Comparison of ENCODE assay signal across 8 cellular contexts in genomic region chr1:200628223-200628868, GRCh38. TPM values are rescaled to one million over a fixed set of nuclear protein-coding genes. Genes with fewer than 3 reads are reported as not detected.
DNase-seq lines count a peak whose midpoint lies in the region; ATAC-seq and FAIRE-seq lines count a peak whose summit lies in the region.

No MANE protein-coding gene starts in this region.

- no peaks in the 10 kb centered on the region for H3K4me1 ChIP-seq in small intestine (ENCODE audit: control insufficient read depth in 2 of 2, insufficient read depth in 1 of 2, low read depth in 1 of 2, low read length in 1 of 2)

- peaks cover 33% of the 10 kb centered on the region for H3K4me1 Mint-ChIP-seq in T-helper 1 cell treated with Interleukin-12 subunit alpha and Interleukin-12 subunit beta and Interleukin-4 antibody, amounts not matched to agents 30 μg/mL and 1 μg/mL, for 36 hours (ENCODE audit: low read depth)
- peaks cover 17 to 21% of the 10 kb centered on the region in 2 donors for H3K4me1 Mint-ChIP-seq in natural killer cell treated with Interleukin-12 subunit alpha and Interleukin-12 subunit beta and Interleukin-15 and Interleukin-18, amount 100 ng/mL, for 72 hours (ENCODE audit: low read depth in 2 of 2)

- no peaks in the 10 kb centered on the region for H3K36me3 ChIP-seq in small intestine (ENCODE audit: control insufficient read depth in 2 of 2, insufficient read depth in 2 of 2, low read length in 2 of 2)

- H3K27me3 ChIP-seq in small intestine (ENCODE audit: control insufficient read depth in 2 of 2, insufficient read depth in 2 of 2, low read length in 2 of 2): no peaks in the 10 kb centered on the region

- DNase-seq in natural killer cell treated with Interleukin-12 subunit alpha and Interleukin-12 subunit beta and Interleukin-15 and Interleukin-18, amount 100 ng/mL, for 72 hours (ENCODE audit: low spot score): no peak
- DNase-seq in hepatic stellate cell (ENCODE audit: low spot score): no peak
- DNase-seq in small intestine: no peak
- no peak for DNase-seq in NCI-H1417 (lab: John Stamatoyannopoulos, UW)
- no peak for DNase-seq in NCI-H524 (lab: John Stamatoyannopoulos, UW)

- no peak for FAIRE-seq in small intestine (lab: Jason Lieb, UNC)

- peak overlapping the region; percentile 59 for H3K4me3 Mint-ChIP-seq in T-helper 1 cell treated with Interleukin-12 subunit alpha and Interleukin-12 subunit beta and Interleukin-4 antibody, amounts not matched to agents 30 μg/mL and 1 μg/mL, for 36 hours
- peak overlapping the region; percentile 79 for H3K4me3 Mint-ChIP-seq in natural killer cell treated with Interleukin-12 subunit alpha and Interleukin-12 subunit beta and Interleukin-15 and Interleukin-18, amount 100 ng/mL, for 72 hours

- H3K27ac Mint-ChIP-seq in T-helper 1 cell treated with Interleukin-12 subunit alpha and Interleukin-12 subunit beta and Interleukin-4 antibody, amounts not matched to agents 30 μg/mL and 1 μg/mL, for 36 hours: peak overlapping the region; percentile 77
- H3K27ac Mint-ChIP-seq in natural killer cell treated with Interleukin-12 subunit alpha and Interleukin-12 subunit beta and Interleukin-15 and Interleukin-18, amount 100 ng/mL, for 72 hours: peak overlapping the region in 1 of 2 donors; percentile 61

- 59 to 67% (median 63%) methylated on average over 7 of the region's 7 CpGs for WGBS in small intestine, 3 donors

- no peaks in the 10 kb centered on the region for H3K27me3 Mint-ChIP-seq in T-helper 1 cell treated with Interleukin-12 subunit alpha and Interleukin-12 subunit beta and Interleukin-4 antibody, amounts not matched to agents 30 μg/mL and 1 μg/mL, for 36 hours (ENCODE audit: low read depth)
- peaks cover 0 to 5% of the 10 kb centered on the region in 2 donors for H3K27me3 Mint-ChIP-seq in natural killer cell treated with Interleukin-12 subunit alpha and Interleukin-12 subunit beta and Interleukin-15 and Interleukin-18, amount 100 ng/mL, for 72 hours

- H3K4me3 ChIP-seq in small intestine (ENCODE audit: low read depth in 1 of 2, low read length in 2 of 2): no peak overlapping the region

- H3K9me3 ChIP-seq in small intestine (ENCODE audit: control insufficient read depth, low read depth): no peaks in the 10 kb centered on the region

- H3K27ac ChIP-seq in small intestine (ENCODE audit: low read depth in 1 of 2, low read length in 1 of 2): no peak overlapping the region

- peak; percentile 75 for ATAC-seq in GM18907 (IDR thresholded peaks at IDR 0.05; ENCODE audit: unreplicated experiment)
- ATAC-seq in HG02885 (IDR thresholded peaks at IDR 0.05; ENCODE audit: poor library complexity, unreplicated experiment): peak; percentile 86
- peak; percentile 40 to 79 for ATAC-seq in natural killer cell treated with Interleukin-12 subunit alpha and Interleukin-12 subunit beta and Interleukin-15 and Interleukin-18, amount 100 ng/mL, for 72 hours

- H3K9me3 Mint-ChIP-seq in T-helper 1 cell treated with Interleukin-12 subunit alpha and Interleukin-12 subunit beta and Interleukin-4 antibody, amounts not matched to agents 30 μg/mL and 1 μg/mL, for 36 hours: no peaks in the 10 kb centered on the region
- H3K9me3 Mint-ChIP-seq in natural killer cell treated with Interleukin-12 subunit alpha and Interleukin-12 subunit beta and Interleukin-15 and Interleukin-18, amount 100 ng/mL, for 72 hours: no peaks in the 10 kb centered on the region

- no peaks in the 10 kb centered on the region for H3K36me3 Mint-ChIP-seq in T-helper 1 cell treated with Interleukin-12 subunit alpha and Interleukin-12 subunit beta and Interleukin-4 antibody, amounts not matched to agents 30 μg/mL and 1 μg/mL, for 36 hours (ENCODE audit: low read depth)
- H3K36me3 Mint-ChIP-seq in natural killer cell treated with Interleukin-12 subunit alpha and Interleukin-12 subunit beta and Interleukin-15 and Interleukin-18, amount 100 ng/mL, for 72 hours: no peaks in the 10 kb centered on the region

RNA-seq across cellular contexts. Expression of gene KIF14, which starts 7.8 kb away (rescaled TPM):
- 10 to 100 TPM in 1 of 2 donors, 1 to 10 TPM in 1; 8.7 to 18.5 TPM for total RNA-seq in natural killer cell treated with Interleukin-12 subunit alpha and Interleukin-12 subunit beta and Interleukin-15 and Interleukin-18, amount 100 ng/mL, for 72 hours
- polyA plus RNA-seq in small intestine: 1 to 10 TPM in 1 of 3 donors, under 1 TPM in 1, not detected in 1; 0.22 to 1.9 TPM

RNA-seq across cellular contexts. Expression of gene DDX59, which starts 41.4 kb away (rescaled TPM):
- total RNA-seq in natural killer cell treated with Interleukin-12 subunit alpha and Interleukin-12 subunit beta and Interleukin-15 and Interleukin-18, amount 100 ng/mL, for 72 hours: 10 to 100 TPM; 24.3 to 27.5 TPM
- polyA plus RNA-seq in small intestine: 10 to 100 TPM; 15.4 to 25.7 (median 24.8) TPM
